Comparison of ENCODE assay signal across 26 cellular contexts in genomic region chr18:59509477-59510173, GRCh38.
DNase-seq lines count a peak whose midpoint lies in the region; ATAC-seq and TF ChIP-seq lines count a peak whose summit lies in the region.
"Had no signal": no experiment of that assay in that cellular context is flagged by ENCODE, and none has a peak within 500 bp of the region (broad histone marks: within the 10 kb centered on the region; RNA-seq: fewer than 3 reads in every experiment).

No MANE protein-coding gene starts in this region.

- no peaks in the 10 kb centered on the region; the same call in 1 of the 2 replicates for H3K9me3 ChIP-seq in MG63
- H3K9me3 ChIP-seq in transverse colon = no peaks in the 10 kb centered on the region
- H3K9me3 ChIP-seq: mucosa of descending colon, pancreas, SJSA1 had no signal

- no peaks in the 10 kb centered on the region for H3K27me3 ChIP-seq in MG63
- no peaks in the 10 kb centered on the region for H3K27me3 ChIP-seq in transverse colon
- H3K27me3 ChIP-seq: pancreas, SJSA1 had no signal

- WGBS in transverse colon (ENCODE audit: low coverage in 1 of 2), 2 donors = 17 to 58% methylated on average over 1 to 8 of the region's 8 CpGs

- TF ChIP-seq POLR2A in transverse colon (IDR thresholded peaks at IDR 0.05) = no peak

- no peak overlapping the region for H3K4me3 Mint-ChIP-seq in nephron
- H3K4me3 Mint-ChIP-seq: activated CD8-positive, alpha-beta memory T cell treated with anti-CD3 and anti-CD28 coated beads, Interleukin-2, amount 10 ng/mL, durations not matched to agents 7 days and 5 days; nephron progenitor cell had no signal

- H3K36me3 Mint-ChIP-seq in nephron (ENCODE audit: low read depth) = peaks cover 17% of the 10 kb centered on the region
- H3K36me3 Mint-ChIP-seq: activated CD8-positive, alpha-beta memory T cell treated with anti-CD3 and anti-CD28 coated beads, Interleukin-2, amount 10 ng/mL, durations not matched to agents 7 days and 5 days had no signal

- H3K4me1 Mint-ChIP-seq in nephron = peaks cover 54% of the 10 kb centered on the region
- H3K4me1 Mint-ChIP-seq: activated CD8-positive, alpha-beta memory T cell treated with anti-CD3 and anti-CD28 coated beads, Interleukin-2, amount 10 ng/mL, durations not matched to agents 7 days and 5 days had no signal

- TF ChIP-seq CTCF in nephron (IDR thresholded peaks at IDR 0.05; ENCODE audit: unreplicated experiment in 3 of 3) (no peak), transverse colon (IDR thresholded peaks at IDR 0.05) (no peak)

- peak overlapping the region; percentile 12 to 62 (median 23) for H3K27ac ChIP-seq in transverse colon
- H3K27ac ChIP-seq: dorsolateral prefrontal cortex, pancreas, SJSA1 had no signal

- H3K36me3 ChIP-seq in MG63 (0 out of 2 replicates have a peak, but pooled peaks cover 2% of the 10 kb centered on the region), transverse colon (no peaks in the 10 kb centered on the region)
- H3K36me3 ChIP-seq: pancreas, SJSA1 had no signal

- intact Hi-C loops in transverse colon (cut with DNase I; ENCODE audit: low total_unique reads) = no loop called here

- H3K4me1 ChIP-seq in transverse colon = peaks cover 0 to 12% (median 6%) of the 10 kb centered on the region in 4 donors
- H3K4me1 ChIP-seq: pancreas had no signal

- peaks cover 10% of the 10 kb centered on the region for H3K27me3 Mint-ChIP-seq in nephron (ENCODE audit: low read depth)

- peaks cover 8% of the 10 kb centered on the region for H3K9me3 Mint-ChIP-seq in nephron

- DNase-seq in MG63 = peak; percentile 44
- peak; percentile 44 for DNase-seq in fibroblast of gingiva (ENCODE audit: low read depth)
- peak; percentile 18 for DNase-seq in transverse colon
- no peak for DNase-seq in NCI-H748 treated with DMSO at 0.1 percent for 48 hours (lab: John Stamatoyannopoulos, UW)
- DNase-seq in pons (ENCODE audit: low spot score) = no peak
- DNase-seq: activated CD8-positive, alpha-beta memory T cell treated with anti-CD3 and anti-CD28 coated beads, Interleukin-2, amount 10 ng/mL, durations not matched to agents 7 days and 5 days; activated T-cell treated with anti-CD3 and anti-CD28 coated beads, Interleukin-2, amount 50 U/mL, for 48 hours; DMS53; dorsolateral prefrontal cortex; GDM1; HCEC 1CT; hippocampal formation; KBM-7; NCI-H1105 treated with DMSO at 0.1 percent for 48 hours; NCI-H2029 treated with DMSO at 0.1 percent for 48 hours; NCI-H2227 treated with DMSO at 0.1 percent for 48 hours; NCI-H526 treated with DMSO at 0.1 percent for 48 hours; nephron progenitor cell; pancreas; stimulated activated CD4-positive, alpha-beta T cell treated with anti-CD3 and anti-CD28 coated beads, Interleukin-15, amount 100 ng/mL, for 24 hours; stimulated activated naive CD4-positive, alpha-beta T cell had no signal

- ATAC-seq in GM21529 (IDR thresholded peaks at IDR 0.05; ENCODE audit: unreplicated experiment) = no peak
- ATAC-seq: activated CD8-positive, alpha-beta memory T cell treated with anti-CD3 and anti-CD28 coated beads, Interleukin-2, amount 10 ng/mL, durations not matched to agents 7 days and 5 days; left lobe of liver; mucosa of descending colon; pancreas had no signal

- H3K27ac Mint-ChIP-seq in nephron = peak overlapping the region in 2 of 3 experiments; percentile 48 to 61
- H3K27ac Mint-ChIP-seq: activated CD8-positive, alpha-beta memory T cell treated with anti-CD3 and anti-CD28 coated beads, Interleukin-2, amount 10 ng/mL, durations not matched to agents 7 days and 5 days; nephron progenitor cell had no signal

- TF ChIP-seq EP300 in transverse colon (IDR thresholded peaks at IDR 0.05; ENCODE audit: low read depth) = no peak

- in situ Hi-C loops in transverse colon (cut with MboI; ENCODE audit: low pct_ligation_motif_present in 1 of 4, low pct_unique_long_range_greater_than_20kb in 1 of 4, low sequenced_read_pairs in 3 of 4) = no loop called here

- no peak overlapping the region for H3K4me3 ChIP-seq in MG63
- no peak overlapping the region for H3K4me3 ChIP-seq in transverse colon
- H3K4me3 ChIP-seq: dorsolateral prefrontal cortex, mucosa of descending colon, pancreas, SJSA1 had no signal

Comparison
In these comparisons a context has a peak if more than half of its experiments do, and no peak if none do; other contexts are left out.
1. DNase-seq: peak in MG63 (single experiment), fibroblast of gingiva (single experiment) and transverse colon (single experiment); none in NCI-H748 treated with DMSO at 0.1 percent for 48 hours (single experiment) and pons (single experiment).